In the genomic region with DNA sequence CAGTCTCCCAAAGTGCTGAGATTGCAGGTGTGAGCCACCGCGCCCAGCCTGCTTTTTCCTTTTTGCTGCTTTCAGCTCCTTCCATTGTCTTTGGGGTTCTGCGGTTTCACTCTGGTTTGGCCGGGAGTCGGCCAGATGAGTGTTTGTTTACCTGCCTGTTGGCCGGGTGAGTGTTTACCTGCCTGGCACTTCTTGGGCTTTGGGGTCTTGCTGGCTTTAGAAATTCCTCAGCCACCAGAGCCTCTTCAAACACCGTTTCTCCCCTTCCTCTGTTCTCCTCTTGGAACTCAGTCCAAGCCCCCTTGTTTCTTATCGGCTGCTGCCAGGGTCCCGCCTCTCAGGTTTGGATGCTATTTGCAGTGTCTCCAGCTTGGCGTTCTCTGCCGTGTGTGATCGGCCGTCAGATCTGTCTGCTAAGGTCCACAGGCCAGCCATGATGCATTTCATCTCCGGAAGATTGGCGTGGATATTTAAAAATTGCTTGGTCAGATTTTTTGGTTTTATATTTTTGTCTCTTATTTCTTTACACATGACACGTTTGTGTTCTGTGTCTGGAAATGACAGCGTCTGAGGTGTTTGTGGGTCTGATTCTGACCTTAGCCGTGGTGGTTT, we compare ENCODE assay signal across 13 cellular contexts. TPM values are rescaled to one million over a fixed set of nuclear protein-coding genes. Genes with fewer than 3 reads are reported as not detected.
DNase-seq lines count a peak whose midpoint lies in the region; ATAC-seq and TF ChIP-seq lines count a peak whose summit lies in the region.
"Had no signal": no experiment of that assay in that cellular context is flagged by ENCODE, and none has a peak within 500 bp of the region (broad histone marks: within the 10 kb centered on the region; RNA-seq: fewer than 3 reads in every experiment).

No MANE protein-coding gene starts in this region.

- DNase-seq in activated CD8-positive, alpha-beta memory T cell treated with anti-CD3 and anti-CD28 coated beads, Interleukin-2, amount 10 ng/mL, durations not matched to agents 7 days and 5 days, result peak; percentile 88
- DNase-seq in activated CD8-positive, alpha-beta memory T cell treated with anti-CD3 and anti-CD28 coated beads for 24 hours, result no peak
- DNase-seq in osteoblast (ENCODE audit: insufficient read length, low spot score, missing footprints) (peak; percentile 57), cortex of kidney (lab: John Stamatoyannopoulos, UW) (no peak)
- DNase-seq: NCI-H446 treated with DMSO at 0.1 percent for 48 hours; stimulated activated CD4-positive, alpha-beta T cell treated with anti-CD3 and anti-CD28 coated beads, Interleukin-4, amount 100 ng/mL, for 1 hour; substantia nigra had no signal

- peaks cover 3% of the 10 kb centered on the region for H3K9me3 Mint-ChIP-seq in activated CD8-positive, alpha-beta memory T cell treated with anti-CD3 and anti-CD28 coated beads, Interleukin-2, amount 10 ng/mL, durations not matched to agents 7 days and 5 days (ENCODE audit: low read depth)
- H3K9me3 Mint-ChIP-seq in activated T-helper 17 cell treated with anti-CD3 and anti-CD28 coated beads, Interleukin-2, amount 50 U/mL, for 72 hours, result no peaks in the 10 kb centered on the region

- no peak overlapping the region for H3K4me2 ChIP-seq in osteoblast (ENCODE audit: insufficient read depth, low read length)

- peaks cover 18% of the 10 kb centered on the region for H3K36me3 Mint-ChIP-seq in activated CD8-positive, alpha-beta memory T cell treated with anti-CD3 and anti-CD28 coated beads, Interleukin-2, amount 10 ng/mL, durations not matched to agents 7 days and 5 days
- peaks cover 25% of the 10 kb centered on the region for H3K36me3 Mint-ChIP-seq in activated T-helper 17 cell treated with anti-CD3 and anti-CD28 coated beads, Interleukin-2, amount 50 U/mL, for 72 hours (ENCODE audit: low read depth)

- H3K27ac ChIP-seq in KOPT-K1 (ENCODE audit: low read depth, low read length, poor library complexity, severe bottlenecking) (peak overlapping the region; percentile 17), osteoblast (ENCODE audit: low read depth, low read length) (no peak overlapping the region)
- H3K27ac ChIP-seq: ovary had no signal

- H3K27me3 Mint-ChIP-seq in activated CD8-positive, alpha-beta memory T cell treated with anti-CD3 and anti-CD28 coated beads, Interleukin-2, amount 10 ng/mL, durations not matched to agents 7 days and 5 days, result peaks cover 3% of the 10 kb centered on the region
- H3K27me3 Mint-ChIP-seq in activated T-helper 17 cell treated with anti-CD3 and anti-CD28 coated beads, Interleukin-2, amount 50 U/mL, for 72 hours, result no peaks in the 10 kb centered on the region

- peak overlapping the region; percentile 84 for H3K27ac Mint-ChIP-seq in activated CD8-positive, alpha-beta memory T cell treated with anti-CD3 and anti-CD28 coated beads, Interleukin-2, amount 10 ng/mL, durations not matched to agents 7 days and 5 days
- H3K27ac Mint-ChIP-seq in activated T-helper 17 cell treated with anti-CD3 and anti-CD28 coated beads, Interleukin-2, amount 50 U/mL, for 72 hours, result peak overlapping the region; percentile 92

- peaks cover 42% of the 10 kb centered on the region for H3K36me3 ChIP-seq in KOPT-K1 (ENCODE audit: insufficient read depth, low read length)
- H3K36me3 ChIP-seq in osteoblast (ENCODE audit: insufficient read depth, low read length), result peaks cover 11% of the 10 kb centered on the region
- H3K36me3 ChIP-seq: ovary had no signal

- no peaks in the 10 kb centered on the region for H3K79me2 ChIP-seq in osteoblast (ENCODE audit: insufficient read depth, low read length)

- H3K4me3 Mint-ChIP-seq in activated CD8-positive, alpha-beta memory T cell treated with anti-CD3 and anti-CD28 coated beads, Interleukin-2, amount 10 ng/mL, durations not matched to agents 7 days and 5 days, result peak overlapping the region; percentile 62
- H3K4me3 Mint-ChIP-seq in activated T-helper 17 cell treated with anti-CD3 and anti-CD28 coated beads, Interleukin-2, amount 50 U/mL, for 72 hours, result peak overlapping the region; percentile 79

- peaks cover 12% of the 10 kb centered on the region for H4K20me1 ChIP-seq in osteoblast (ENCODE audit: insufficient read depth, low read length)

- H3K4me3 ChIP-seq in osteoblast (ENCODE audit: insufficient read depth, low read length), result no peak overlapping the region
- H3K4me3 ChIP-seq: ovary had no signal

- H2AFZ ChIP-seq in osteoblast (ENCODE audit: low read length), result no peak overlapping the region

- peak; percentile 34 for ATAC-seq in activated CD8-positive, alpha-beta memory T cell treated with anti-CD3 and anti-CD28 coated beads, Interleukin-2, amount 10 ng/mL, durations not matched to agents 7 days and 5 days
- ATAC-seq in activated T-helper 17 cell treated with anti-CD3 and anti-CD28 coated beads, Interleukin-2, amount 50 U/mL, for 72 hours (replicated peaks), result no peak
- ATAC-seq in GM18511 (IDR thresholded peaks at IDR 0.05; ENCODE audit: unreplicated experiment) (no peak), HG02571 (IDR thresholded peaks at IDR 0.05; ENCODE audit: unreplicated experiment) (no peak)

- CTCF ChIA-PET in activated CD8-positive, alpha-beta memory T cell treated with anti-CD3 and anti-CD28 coated beads, Interleukin-2, amount 10 ng/mL, durations not matched to agents 7 days and 5 days (lab: Charles Lee), result interaction anchor here (0.9 to 2.7 kb wide), 11 partner anchors 10 to 116 kb away, joined by 3 to 14 read pairs (median 4); partner anchors contain the start of genes D2HGDH and ING5

- H3K4me1 Mint-ChIP-seq in activated CD8-positive, alpha-beta memory T cell treated with anti-CD3 and anti-CD28 coated beads, Interleukin-2, amount 10 ng/mL, durations not matched to agents 7 days and 5 days, result peaks cover 35% of the 10 kb centered on the region
- peaks cover 6% of the 10 kb centered on the region for H3K4me1 Mint-ChIP-seq in activated T-helper 17 cell treated with anti-CD3 and anti-CD28 coated beads, Interleukin-2, amount 50 U/mL, for 72 hours

- H3K9me3 ChIP-seq in KOPT-K1 (ENCODE audit: insufficient read depth, low read length, poor library complexity, severe bottlenecking) (peaks cover 5% of the 10 kb centered on the region), osteoblast (ENCODE audit: low read depth, low read length) (peaks cover 2% of the 10 kb centered on the region)
- H3K9me3 ChIP-seq: ovary had no signal

- H3K27me3 ChIP-seq in osteoblast (ENCODE audit: insufficient read depth, low read length), result no peaks in the 10 kb centered on the region
- H3K27me3 ChIP-seq: ovary had no signal

- no peaks in the 10 kb centered on the region for H3K4me1 ChIP-seq in osteoblast (ENCODE audit: insufficient read depth, low read length)

- no peak for TF ChIP-seq CTCF in osteoblast (IDR thresholded peaks at IDR 0.05; ENCODE audit: extremely low read depth, low read depth, low read length)

RNA-seq across cellular contexts. Expression of gene GAL3ST2, which starts 14.2 kb away (rescaled TPM):
- under 1 TPM in 1 of 2 experiments, not detected in 1; 0.20 TPM for total RNA-seq in activated CD8-positive, alpha-beta memory T cell treated with anti-CD3 and anti-CD28 coated beads, Interleukin-2, amount 10 ng/mL, durations not matched to agents 7 days and 5 days
- 1 to 10 TPM in 1 of 2 donors, under 1 TPM in 1; 0.35 to 4.1 TPM for total RNA-seq in activated T-helper 17 cell treated with anti-CD3 and anti-CD28 coated beads, Interleukin-2, amount 50 U/mL, for 72 hours
- total RNA-seq in osteoblast, result 0.29 and 0.36 TPM in 2 replicates
- total RNA-seq: kidney epithelial cell had no signal

RNA-seq across cellular contexts. Expression of gene D2HGDH, which starts 28.0 kb away (rescaled TPM):
- total RNA-seq in activated CD8-positive, alpha-beta memory T cell treated with anti-CD3 and anti-CD28 coated beads, Interleukin-2, amount 10 ng/mL, durations not matched to agents 7 days and 5 days, result 10 to 100 TPM; 21.6 to 26.2 TPM
- 10 to 100 TPM; 16.0 to 32.7 TPM for total RNA-seq in activated T-helper 17 cell treated with anti-CD3 and anti-CD28 coated beads, Interleukin-2, amount 50 U/mL, for 72 hours
- 14.1 and 15.6 TPM in 2 replicates for total RNA-seq in osteoblast

RNA-seq across cellular contexts. Expression of gene NEU4, which starts 46.6 kb away (rescaled TPM):
- under 1 TPM in 1 of 2 experiments, not detected in 1; 0.12 TPM for total RNA-seq in activated CD8-positive, alpha-beta memory T cell treated with anti-CD3 and anti-CD28 coated beads, Interleukin-2, amount 10 ng/mL, durations not matched to agents 7 days and 5 days
- total RNA-seq in activated T-helper 17 cell treated with anti-CD3 and anti-CD28 coated beads, Interleukin-2, amount 50 U/mL, for 72 hours, result 1 to 10 TPM; 1.1 to 9.8 TPM
- not detected in 2 replicates for total RNA-seq in osteoblast
- total RNA-seq: kidney epithelial cell had no signal

Comparison
In these comparisons a context has a peak if more than half of its experiments do, and no peak if none do; other contexts are left out.
1. DNase-seq: peak in activated CD8-positive, alpha-beta memory T cell treated with anti-CD3 and anti-CD28 coated beads, Interleukin-2, amount 10 ng/mL, durations not matched to agents 7 days and 5 days (single experiment) and osteoblast (single experiment); none in activated CD8-positive, alpha-beta memory T cell treated with anti-CD3 and anti-CD28 coated beads for 24 hours (single experiment) and cortex of kidney (single experiment).